Comparison of ENCODE assay signal across 9 cellular contexts in the genomic region with DNA sequence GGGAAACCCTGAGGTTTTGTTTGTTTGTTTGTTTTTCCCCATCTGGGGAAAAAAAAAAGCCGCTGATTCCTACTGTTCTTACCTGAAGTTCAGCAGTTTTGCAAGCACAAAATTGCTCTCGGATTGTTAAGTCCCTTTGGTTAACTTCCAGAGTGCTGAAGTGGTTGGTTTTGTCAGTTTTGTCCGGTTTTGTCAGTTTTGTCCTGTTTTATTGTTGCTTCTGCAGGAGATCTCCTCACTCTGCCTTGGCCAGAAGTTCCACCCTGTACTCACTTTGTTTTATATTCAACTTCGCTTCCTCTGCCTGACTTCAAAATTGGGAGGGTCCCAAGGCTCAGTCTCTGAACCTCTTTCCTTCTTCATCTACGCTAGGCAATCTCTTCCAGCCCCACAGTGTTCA.
"Had no signal": no experiment of that assay in that cellular context is flagged by ENCODE, and none has a peak within 500 bp of the region (broad histone marks: within the 10 kb centered on the region; RNA-seq: fewer than 3 reads in every experiment).

No MANE protein-coding gene starts in this region.

- H3K27ac ChIP-seq: HL-60 had no signal

- H3K9me3 ChIP-seq: HAP-1 had no signal

- H3K9me3 Mint-ChIP-seq: HFFc6 had no signal

- DNase-seq: GOT3, H7, HFFc6, IMR-90, KG1 had no signal

- H3K27ac Mint-ChIP-seq: HFFc6 had no signal

- H3K4me3 ChIP-seq: HAP-1, K562 had no signal

- H3K4me3 Mint-ChIP-seq: HFFc6 had no signal

- ATAC-seq: HCT116, K562 had no signal
